Comparison of ENCODE assay signal across 30 cellular contexts in genomic region chr5:109452661-109453060, GRCh38. TPM values are rescaled to one million over a fixed set of nuclear protein-coding genes. Genes with fewer than 3 reads are reported as not detected.
DNase-seq lines count a peak whose midpoint lies in the region; ATAC-seq, FAIRE-seq and TF ChIP-seq lines count a peak whose summit lies in the region.
"Had no signal": no experiment of that assay in that cellular context is flagged by ENCODE, and none has a peak within 500 bp of the region (broad histone marks: within the 10 kb centered on the region; RNA-seq: fewer than 3 reads in every experiment).

No MANE protein-coding gene starts in this region.

- no peaks in the 10 kb centered on the region for H3K36me3 ChIP-seq in IMR-90 (ENCODE audit: control insufficient read depth, insufficient read depth, low read length)
- H3K36me3 ChIP-seq in astrocyte (ENCODE audit: insufficient read depth, low read length), result no peaks in the 10 kb centered on the region
- H3K36me3 ChIP-seq: SJCRH30 had no signal

- H3K27me3 ChIP-seq in IMR-90 (ENCODE audit: control insufficient read depth, insufficient read depth, low read length) (no peaks in the 10 kb centered on the region), astrocyte (ENCODE audit: insufficient read depth, low read length) (no peaks in the 10 kb centered on the region)
- H3K27me3 ChIP-seq: SJCRH30 had no signal

- DNase-seq in IMR-90, result peak; percentile 34
- peak; percentile 27 for DNase-seq in astrocyte (ENCODE audit: low read depth)
- peak; percentile 23 for DNase-seq in fibroblast of peridontal ligament (ENCODE audit: extremely low read depth)
- peak; percentile 44 for DNase-seq in stromal cell of bone marrow (ENCODE audit: low read depth)
- DNase-seq in effector CD8-positive, alpha-beta T cell (lab: John Stamatoyannopoulos, UW), result no peak
- no peak for DNase-seq in NCI-H1092 treated with DMSO at 0.1 percent for 48 hours (lab: John Stamatoyannopoulos, UW)
- no peak for DNase-seq in stimulated activated naive CD4-positive, alpha-beta T cell treated with Interleukin-2 at 50 U/mL for 16 hours (lab: John Stamatoyannopoulos, UW)
- DNase-seq: CD8-positive, alpha-beta memory T cell; DMS 273 treated with DMSO at 0.1 percent for 48 hours; DMS79; EL; GDM1; GOT3; HCEC 1CT; KG1; NCI-H1048; NCI-H1417 treated with DMSO at 0.1 percent for 48 hours; NCI-H187; NCI-H2081 treated with DMSO at 0.1 percent for 48 hours; NCI-H2171; NCI-H345; NCI-H524; NCI-H82; NK-92 treated with Interleukin-12 subunit alpha and Interleukin-12 subunit beta, amount 100 ng/mL, for 24 hours; PC-3; SJCRH30 had no signal

- H3K4me3 ChIP-seq in IMR-90 (ENCODE audit: insufficient read depth, low read depth, low read length) (no peak overlapping the region), astrocyte (ENCODE audit: insufficient read depth, low read depth, low read length) (no peak overlapping the region)
- H3K4me3 ChIP-seq: A549, GM12878, SJCRH30 had no signal

- no peak overlapping the region for H3K18ac ChIP-seq in IMR-90 (ENCODE audit: low read depth, low read length)

- H4K91ac ChIP-seq in IMR-90 (ENCODE audit: insufficient read depth, low read depth, low read length), result no peak overlapping the region

- no peak overlapping the region for H3K27ac ChIP-seq in IMR-90 (ENCODE audit: insufficient read depth, low read length)
- no peak overlapping the region for H3K27ac ChIP-seq in astrocyte (ENCODE audit: low read depth, low read length)
- H3K27ac ChIP-seq: A549, C4-2B, SJCRH30 had no signal

- no peak for TF ChIP-seq POLR2A in IMR-90 (IDR thresholded peaks at IDR 0.05; ENCODE audit: low read depth, low read length)

- H3K4me2 ChIP-seq in IMR-90 (ENCODE audit: low read depth, low read length), result no peak overlapping the region
- no peak overlapping the region for H3K4me2 ChIP-seq in astrocyte (ENCODE audit: low read length)
- H3K4me2 ChIP-seq: A549 had no signal

- no peak overlapping the region for H3K56ac ChIP-seq in IMR-90 (ENCODE audit: extremely low read depth, insufficient read depth, low read length)

- no peak overlapping the region for H3K14ac ChIP-seq in IMR-90 (replicated peaks; ENCODE audit: low read depth, low read length)

- peaks cover 3% of the 10 kb centered on the region; the same call in 1 of the 2 replicates for H3K4me1 ChIP-seq in IMR-90 (ENCODE audit: control insufficient read depth, insufficient read depth, low read length)
- H3K4me1 ChIP-seq in astrocyte (ENCODE audit: insufficient read depth, low read length), result peaks cover 20% of the 10 kb centered on the region
- H3K4me1 ChIP-seq: SJCRH30 had no signal

- no peak overlapping the region for H4K5ac ChIP-seq in IMR-90 (ENCODE audit: low read depth, low read length)

- H2AK5ac ChIP-seq in IMR-90 (ENCODE audit: low read depth, low read length), result no peak overlapping the region

- no peak overlapping the region for H2BK15ac ChIP-seq in IMR-90 (ENCODE audit: low read depth, low read length)

- no CpG with 5 or more reads among the region's 1 CpG for WGBS in IMR-90 (ENCODE audit: extremely low coverage in 2 of 2, insufficient read length in 1 of 2), 2 experiments

- TF ChIP-seq RAD21 in IMR-90 (IDR thresholded peaks at IDR 0.05; ENCODE audit: low read length), result no peak

- no peak overlapping the region for H2BK20ac ChIP-seq in IMR-90 (ENCODE audit: low read depth, low read length)

- no TSS peak for BruUV-seq in IMR-90 (replicated peaks; lab: Mats Ljungman, UMichigan)

- no peak overlapping the region for H2BK120ac ChIP-seq in IMR-90 (ENCODE audit: low read depth, low read length)

- no peaks in the 10 kb centered on the region for H3K9me1 ChIP-seq in IMR-90 (ENCODE audit: insufficient read depth, low read length)

- H3K79me2 ChIP-seq in astrocyte (ENCODE audit: insufficient read depth, low read length), result no peaks in the 10 kb centered on the region

- no peak overlapping the region for H2BK5ac ChIP-seq in IMR-90 (ENCODE audit: low read depth, low read length, poor library complexity, severe bottlenecking)

- H3K9me3 ChIP-seq in IMR-90 (ENCODE audit: control insufficient read depth, insufficient read depth, low read length), result no peaks in the 10 kb centered on the region
- no peaks in the 10 kb centered on the region for H3K9me3 ChIP-seq in astrocyte (ENCODE audit: insufficient read depth, low read depth, low read length)
- H3K9me3 ChIP-seq: A549, SJCRH30 had no signal

- peaks cover 4% of the 10 kb centered on the region for H3K27me3 Mint-ChIP-seq in astrocyte (ENCODE audit: low read depth, unreplicated experiment)

- FAIRE-seq in astrocyte (lab: Jason Lieb, UNC), result no peak
- FAIRE-seq: A549, GM12878 had no signal

- H3K4me3 Mint-ChIP-seq in astrocyte (ENCODE audit: unreplicated experiment), result no peak overlapping the region
- H3K4me3 Mint-ChIP-seq: B cell; CD8-positive, alpha-beta memory T cell had no signal

- peaks cover 26% of the 10 kb centered on the region for H3K4me1 Mint-ChIP-seq in astrocyte (ENCODE audit: low read depth, unreplicated experiment)
- H3K4me1 Mint-ChIP-seq: CD8-positive, alpha-beta memory T cell had no signal

- H2AK9ac ChIP-seq in IMR-90 (replicated peaks; ENCODE audit: low read depth, low read length, poor library complexity), result no peak overlapping the region

- no peak overlapping the region for H4K8ac ChIP-seq in IMR-90 (ENCODE audit: low read depth in 2 of 2, low read length in 2 of 2)

- in situ Hi-C loops in IMR-90 (cut with MboI; ENCODE audit: low sequenced_read_pairs), result no loop called here

- no peaks in the 10 kb centered on the region for H4K20me1 ChIP-seq in IMR-90 (ENCODE audit: insufficient read depth, low read length)
- H4K20me1 ChIP-seq in astrocyte (ENCODE audit: insufficient read depth, low read length), result no peaks in the 10 kb centered on the region

- H3K4ac ChIP-seq in IMR-90 (ENCODE audit: low read depth, low read length), result no peak overlapping the region

- intact Hi-C loops in IMR-90 (cut with micrococcal nuclease), result no loop called here

- H3K9me3 Mint-ChIP-seq in astrocyte (ENCODE audit: unreplicated experiment), result peaks cover 1% of the 10 kb centered on the region
- H3K9me3 Mint-ChIP-seq: CD8-positive, alpha-beta memory T cell had no signal

- H3K9ac ChIP-seq in IMR-90 (ENCODE audit: low read depth, low read length) (no peak overlapping the region), astrocyte (ENCODE audit: low read length) (no peak overlapping the region)

- no peaks in the 10 kb centered on the region for H3K36me3 Mint-ChIP-seq in astrocyte (ENCODE audit: low read depth, unreplicated experiment)
- H3K36me3 Mint-ChIP-seq: CD8-positive, alpha-beta memory T cell had no signal

- CTCF ChIA-PET in IMR-90 (lab: Yijun Ruan, JAX), result interaction anchor here (0.6 kb wide), 1 partner anchor 921 kb away, joined by 3 read pairs; no protein-coding TSS in a partner anchor

- H3K27ac Mint-ChIP-seq in astrocyte (ENCODE audit: unreplicated experiment), result no peak overlapping the region
- H3K27ac Mint-ChIP-seq: B cell; CD8-positive, alpha-beta memory T cell had no signal

- dilution Hi-C loops in IMR-90 (cut with HindIII; ENCODE audit: low sequenced_read_pairs, unreplicated experiment), result no loop called here

- no peak for ATAC-seq in IMR-90 (ENCODE audit: low read depth)
- ATAC-seq: A549, GM12878, PC-3 had no signal

- POLR2A ChIA-PET in IMR-90 (lab: Charles Lee; ENCODE audit: unreplicated experiment), result no interaction called here

- no peak overlapping the region for H2AFZ ChIP-seq in IMR-90 (replicated peaks; ENCODE audit: low read length, poor library complexity)
- no peak overlapping the region for H2AFZ ChIP-seq in astrocyte (ENCODE audit: low read depth, low read length)

- no peaks in the 10 kb centered on the region for H3K79me1 ChIP-seq in IMR-90 (ENCODE audit: low read depth in 1 of 2, low read length in 2 of 2)

- no peak overlapping the region for H3K23ac ChIP-seq in IMR-90 (ENCODE audit: low read depth, low read length)

- TF ChIP-seq CTCF in IMR-90 (conservative IDR thresholded peaks at IDR 0.05; ENCODE audit: low read depth, low read length), result no peak
- no peak for TF ChIP-seq CTCF in astrocyte (IDR thresholded peaks at IDR 0.05; ENCODE audit: insufficient read depth, low read depth, low read length)

TF ChIP-seq in IMR-90, 13 proteins besides CTCF, POLR2A, EP300 and RAD21 (continues in another document):
- TF ChIP-seq CHD1 (IDR thresholded peaks at IDR 0.05; ENCODE audit: low read depth, low read length) (no peak), BHLHE40 (IDR thresholded peaks at IDR 0.05; ENCODE audit: low read depth, low read length) (no peak), FOS (IDR thresholded peaks at IDR 0.05; ENCODE audit: low read depth, low read length) (no peak), RCOR1 (IDR thresholded peaks at IDR 0.05; ENCODE audit: insufficient replicate concordance, low read length) (no peak), MAZ (IDR thresholded peaks at IDR 0.05; ENCODE audit: borderline replicate concordance, low read depth, low read length) (no peak), CEBPB (IDR thresholded peaks at IDR 0.05; ENCODE audit: low read depth, low read length) (no peak), ELK1 (IDR thresholded peaks at IDR 0.05; ENCODE audit: borderline replicate concordance, low read depth, low read length) (no peak), MAFK (IDR thresholded peaks at IDR 0.05; ENCODE audit: low read depth, low read length) (no peak), MXI1 (IDR thresholded peaks at IDR 0.05; ENCODE audit: borderline replicate concordance, low read depth, low read length) (no peak), SMC3 (IDR thresholded peaks at IDR 0.05; ENCODE audit: low read depth, low read length) (no peak), USF2 (IDR thresholded peaks at IDR 0.05; ENCODE audit: low read depth, low read length) (no peak), RFX5 (IDR thresholded peaks at IDR 0.05; ENCODE audit: low read depth, low read length) (no peak)

RNA-seq across cellular contexts. Expression of gene PJA2, which starts 42.9 kb away (rescaled TPM):
- total RNA-seq in IMR-90 (2012; rRNA removed) (70.6 and 112 TPM in 2 replicates), astrocyte (107 and 108 TPM in 2 replicates)
- 32.8 and 42.3 TPM in 2 replicates for polyA plus RNA-seq in IMR-90 (2012; rRNA removed)
- polyA plus RNA-seq in IMR-90 (2012; cell fraction: cytosol; rRNA removed), result 7.5 and 9.4 TPM in 2 replicates
- 2.6 and 20.3 TPM in 2 replicates for polyA plus RNA-seq in IMR-90 (2012; cell fraction: nucleus; rRNA removed; ENCODE audit: low replicate concordance)

Comparison
In these comparisons a context has a peak if more than half of its experiments do, and no peak if none do; other contexts are left out.
1. DNase-seq: peak in IMR-90 (single experiment), astrocyte (single experiment), fibroblast of peridontal ligament (single experiment) and stromal cell of bone marrow (single experiment); none in effector CD8-positive, alpha-beta T cell (single experiment), NCI-H1092 treated with DMSO at 0.1 percent for 48 hours (single experiment) and stimulated activated naive CD4-positive, alpha-beta T cell treated with Interleukin-2 at 50 U/mL for 16 hours (single experiment).